Comparison of ENCODE assay signal across 7 cellular contexts in the genomic region with DNA sequence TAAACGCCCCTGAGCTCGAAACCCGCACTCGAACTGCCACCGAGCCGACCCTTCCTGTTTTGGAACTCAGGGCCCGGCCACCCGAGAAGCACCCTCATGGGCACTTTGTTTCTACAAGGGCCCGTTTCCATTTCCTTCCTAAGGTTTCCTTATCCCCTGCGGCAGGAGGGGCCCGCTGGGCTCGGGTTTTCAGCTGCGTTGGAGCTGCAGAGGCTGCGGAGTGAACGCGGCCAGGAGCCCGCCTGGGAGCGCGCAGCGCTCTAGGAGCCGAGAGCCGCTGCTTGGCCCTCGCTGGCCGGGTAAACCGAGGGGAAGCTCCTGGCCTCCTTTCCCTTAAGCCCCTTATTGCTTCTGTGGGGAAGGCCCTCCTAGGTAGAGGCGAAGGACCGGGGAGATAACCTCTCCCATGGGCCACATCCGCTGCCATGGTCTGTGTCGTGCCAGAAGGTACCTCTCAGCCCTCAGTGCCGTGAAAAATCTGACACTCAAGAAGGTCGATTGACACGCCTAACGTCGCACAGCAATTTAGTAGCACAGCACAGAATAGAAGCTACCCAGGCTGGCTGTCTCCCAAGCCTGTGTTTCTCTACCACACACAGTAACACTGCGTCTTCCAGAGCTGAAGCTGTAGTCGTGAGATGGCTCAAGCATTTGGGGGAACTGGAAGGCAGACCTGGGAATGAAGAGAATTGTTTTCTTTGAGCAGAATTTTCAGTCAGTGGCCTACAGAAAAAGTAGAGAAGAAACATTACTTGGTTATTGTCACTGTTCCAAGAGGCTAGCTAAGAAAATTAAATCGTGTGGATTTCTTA. TPM values are rescaled to one million over a fixed set of nuclear protein-coding genes. Genes with fewer than 3 reads are reported as not detected.
DNase-seq lines count a peak whose midpoint lies in the region; ATAC-seq and TF ChIP-seq lines count a peak whose summit lies in the region.

No MANE protein-coding gene starts in this region.

- no peaks in the 10 kb centered on the region for H3K79me2 ChIP-seq in PC-9 (ENCODE audit: low read depth)
- no peaks in the 10 kb centered on the region for H3K79me2 ChIP-seq in parathyroid adenoma

- H3K4me2 ChIP-seq in PC-9 = peak overlapping the region; percentile 87
- H3K4me2 ChIP-seq in parathyroid adenoma (ENCODE audit: low read length) = peak overlapping the region; percentile 93

- no peaks in the 10 kb centered on the region for H3K36me3 ChIP-seq in PC-9 (ENCODE audit: low read depth)
- H3K36me3 ChIP-seq in parathyroid adenoma (ENCODE audit: control insufficient read depth, insufficient read depth, low read length) = no peaks in the 10 kb centered on the region
- no peaks in the 10 kb centered on the region for H3K36me3 ChIP-seq in uterus

- no peaks in the 10 kb centered on the region for H3K27me3 ChIP-seq in PC-9 (ENCODE audit: insufficient read depth, low read depth)
- H3K27me3 ChIP-seq in parathyroid adenoma (ENCODE audit: control insufficient read depth, insufficient read depth, low read length) = no peaks in the 10 kb centered on the region
- H3K27me3 ChIP-seq in uterus = no peaks in the 10 kb centered on the region

- H4K20me1 ChIP-seq in PC-9 (ENCODE audit: insufficient read depth) = no peaks in the 10 kb centered on the region

- H3K9me3 ChIP-seq in PC-9 (ENCODE audit: insufficient read depth, low read depth) = no peaks in the 10 kb centered on the region
- no peaks in the 10 kb centered on the region for H3K9me3 ChIP-seq in parathyroid adenoma (ENCODE audit: control insufficient read depth, low read length)
- H3K9me3 ChIP-seq in uterus = no peaks in the 10 kb centered on the region

- ATAC-seq in GM18907 (IDR thresholded peaks at IDR 0.05; ENCODE audit: unreplicated experiment) (peak; percentile 23), HG03342 (IDR thresholded peaks at IDR 0.05; ENCODE audit: unreplicated experiment) (peak; percentile 20)

- peaks cover 3% of the 10 kb centered on the region; the same call in 1 of the 2 replicates for H3F3A ChIP-seq in PC-9 (ENCODE audit: insufficient read depth, low read depth)

- H3K9ac ChIP-seq in parathyroid adenoma = peak overlapping the region; percentile 42

- H3K4me1 ChIP-seq in PC-9 (replicated peaks; ENCODE audit: insufficient read depth) (peaks cover 25% of the 10 kb centered on the region), parathyroid adenoma (peaks cover 12% of the 10 kb centered on the region), uterus (peaks cover 6% of the 10 kb centered on the region in 2 donors)

- TF ChIP-seq CTCF in PC-9 (conservative IDR thresholded peaks at IDR 0.05) (no peak), parathyroid adenoma (IDR thresholded peaks at IDR 0.05) (no peak), uterus (IDR thresholded peaks at IDR 0.05) (no peak)

- POLR2A ChIA-PET in PC-9 (lab: Charles Lee; ENCODE audit: unreplicated experiment) = interaction anchor here (1.0 kb wide), 1 partner anchor 25 kb away, joined by 9 read pairs; no protein-coding TSS in a partner anchor

- CTCF ChIA-PET in PC-9 (lab: Charles Lee) = no interaction called here

- TSS peak; percentile 91 for BruUV-seq in PC-9 (replicated peaks; lab: Mats Ljungman, UMichigan)

- H2AFZ ChIP-seq in PC-9 (peak overlapping the region; percentile 92), parathyroid adenoma (peak overlapping the region; percentile 98)

- no peaks in the 10 kb centered on the region for H3K9me2 ChIP-seq in PC-9 (ENCODE audit: insufficient read depth)

- no peak for TF ChIP-seq POLR2A in uterus (IDR thresholded peaks at IDR 0.05)

- H3K4me3 ChIP-seq in PC-9 (peak overlapping the region; percentile 92), parathyroid adenoma (ENCODE audit: low read depth, low read length) (peak overlapping the region; percentile 66), uterus (peak overlapping the region; percentile 61 to 64)

- peak in 1 of 2 experiments; percentile 11 for DNase-seq in PC-9
- peak; percentile 22 for DNase-seq in activated gamma-delta T cell (lab: John Stamatoyannopoulos, UW)
- DNase-seq in head of caudate nucleus = peak; percentile 44 to 85 (median 66)
- peak; percentile 66 for DNase-seq in uterus

- intact Hi-C loops in PC-9 (cut with micrococcal nuclease; ENCODE audit: unreplicated experiment) (loop anchor here (1.0 to 5.0 kb wide), 2 partner anchors 13 to 52 kb away; a partner anchor contains a TSS), head of caudate nucleus (cut with DNase I) (loop anchor here (1.0 to 5.0 kb wide), 2 partner anchors 12 to 52 kb away; a partner anchor contains a TSS), uterus (cut with DNase I; ENCODE audit: low total_unique reads) (no loop called here)

- H3K27ac ChIP-seq in PC-9 (peak overlapping the region; percentile 88), parathyroid adenoma (peak overlapping the region; percentile 100), uterus (peak overlapping the region; percentile 100)

RNA-seq across cellular contexts. Expression of a gene that starts 12.9 kb away (rescaled TPM):
- total RNA-seq in PC-9 (2021) (103 and 122 TPM in 2 replicates), uterus (100 to 1,000 TPM; 155 to 248 (median 201) TPM)

RNA-seq across cellular contexts. Expression of a gene that starts 52.2 kb away (rescaled TPM):
- total RNA-seq in PC-9 (2021) = 6.5 and 10.1 TPM in 2 replicates
- 10 to 100 TPM in 3 of 4 donors, 1 to 10 TPM in 1; 2.1 to 31.1 (median 27.0) TPM for total RNA-seq in uterus
